14 cellular contexts compared by ENCODE assay signal in genomic region chr2:124316875-124317605, GRCh38.
DNase-seq lines count a peak whose midpoint lies in the region; TF ChIP-seq lines count a peak whose summit lies in the region.
"Had no signal": no experiment of that assay in that cellular context is flagged by ENCODE, and none has a peak within 500 bp of the region (broad histone marks: within the 10 kb centered on the region; RNA-seq: fewer than 3 reads in every experiment).

No MANE protein-coding gene starts in this region.

- no peaks in the 10 kb centered on the region for H3K27me3 ChIP-seq in brain microvascular endothelial cell (replicated peaks)
- H3K27me3 ChIP-seq: BLaER1 treated with 17β-estradiol and CSF1 and Interleukin-3, amounts not matched to agents 10 nM and 100 nM; Peyer's patch had no signal

- in situ Hi-C loops in brain microvascular endothelial cell (cut with HindIII; ENCODE audit: low pct_ligation_motif_present, low sequenced_read_pairs) = no loop called here

- TF ChIP-seq CTCF in cardiac fibroblast (IDR thresholded peaks at IDR 0.05; ENCODE audit: low read depth, low read length) (no peak), brain microvascular endothelial cell (IDR thresholded peaks at IDR 0.05; ENCODE audit: low read depth, low read length, missing control alignments) (no peak)

- H3K36me3 ChIP-seq in brain microvascular endothelial cell (replicated peaks) = no peaks in the 10 kb centered on the region
- H3K36me3 ChIP-seq: BLaER1 treated with 17β-estradiol and CSF1 and Interleukin-3, amounts not matched to agents 10 nM and 100 nM; Peyer's patch had no signal

- no peak overlapping the region for H3K27ac ChIP-seq in brain microvascular endothelial cell
- H3K27ac ChIP-seq: BLaER1 treated with 17β-estradiol and CSF1 and Interleukin-3, amounts not matched to agents 10 nM and 100 nM; Peyer's patch had no signal

- DNase-seq in DMS 273 (lab: John Stamatoyannopoulos, UW; ENCODE audit: unreplicated experiment) = peak; percentile 85
- DNase-seq in DMS79 treated with DMSO at 0.1 percent for 48 hours (lab: John Stamatoyannopoulos, UW) = peak; percentile 60
- DNase-seq in NCI-H2029 (lab: John Stamatoyannopoulos, UW) = peak; percentile 51
- peak; percentile 18 to 35 for DNase-seq in cardiac fibroblast (ENCODE audit: low read depth in 2 of 2)
- no peak for DNase-seq in GM19238 (ENCODE audit: insufficient read length, low spot score)
- DNase-seq in brain microvascular endothelial cell = no peak
- DNase-seq in NK-92 treated with Interleukin-12 subunit alpha and Interleukin-12 subunit beta, amount 100 ng/mL, for 24 hours (lab: John Stamatoyannopoulos, UW) = no peak
- DNase-seq: GDM1, MV-4-11, NCI-H774, Peyer's patch, Right ventricle myocardium superior, T-helper 2 cell had no signal

- H3K4me3 ChIP-seq in cardiac fibroblast (replicated peaks in 1 of 2; ENCODE audit: low read depth in 2 of 2, low read length in 2 of 2) (no peak overlapping the region), brain microvascular endothelial cell (ENCODE audit: low read depth, low read length) (no peak overlapping the region)
- H3K4me3 ChIP-seq: BLaER1 treated with 17β-estradiol and CSF1 and Interleukin-3, amounts not matched to agents 10 nM and 100 nM; Peyer's patch had no signal

Comparison
In these comparisons a context has a peak if more than half of its experiments do, and no peak if none do; other contexts are left out.
1. DNase-seq: peak in DMS 273 (single experiment), DMS79 treated with DMSO at 0.1 percent for 48 hours (single experiment), NCI-H2029 (single experiment) and cardiac fibroblast (2 of 2); none in GM19238 (single experiment), brain microvascular endothelial cell (single experiment) and NK-92 treated with Interleukin-12 subunit alpha and Interleukin-12 subunit beta, amount 100 ng/mL, for 24 hours (single experiment).